ENCODE assay signal across 30 cellular contexts in genomic region chr2:21022792-21023367, GRCh38. TPM values are rescaled to one million over a fixed set of nuclear protein-coding genes. Genes with fewer than 3 reads are reported as not detected.
"Had no signal": no experiment of that assay in that cellular context is flagged by ENCODE, and none has a peak within 500 bp of the region (broad histone marks: within the 10 kb centered on the region; RNA-seq: fewer than 3 reads in every experiment).

No MANE protein-coding gene starts in this region.

- H3K27ac ChIP-seq: colonic mucosa, coronary artery, dorsolateral prefrontal cortex, epithelial cell of prostate, esophagus muscularis mucosa, esophagus squamous epithelium, foreskin keratinocyte, gastrocnemius medialis, gastroesophageal sphincter, heart left ventricle, heart right ventricle had no signal

- H3K9me3 ChIP-seq: colonic mucosa, esophagus muscularis mucosa, esophagus squamous epithelium, gastrocnemius medialis, gastroesophageal sphincter, heart left ventricle, heart right ventricle had no signal

- H3K36me3 ChIP-seq: colonic mucosa, esophagus squamous epithelium, gastrocnemius medialis, gastroesophageal sphincter had no signal

- FAIRE-seq: colon, endometrium, endothelial cell of umbilical vein, frontal cortex had no signal

- ATAC-seq: effector memory CD8-positive, alpha-beta T cell; esophagus mucosa; foreskin keratinocyte; gastrocnemius medialis; gastroesophageal sphincter; heart left ventricle; heart right ventricle had no signal

- DNase-seq: colonic mucosa; cortex of kidney; dermis blood vessel endothelial cell; dorsolateral prefrontal cortex; effector CD4-positive, alpha-beta T cell; effector CD8-positive, alpha-beta T cell; effector memory CD4-positive, alpha-beta T cell; effector memory CD8-positive, alpha-beta T cell; endodermal cell; erythroblast; esophagus squamous epithelium; foreskin fibroblast; foreskin keratinocyte; foreskin melanocyte; gastrocnemius medialis; glutamatergic neuron; head of caudate nucleus; heart left ventricle; heart right ventricle had no signal

- H3K27me3 ChIP-seq: colonic mucosa, esophagus muscularis mucosa, esophagus squamous epithelium, gastrocnemius medialis, gastroesophageal sphincter, heart left ventricle, heart right ventricle had no signal

- H3K4me3 ChIP-seq: colonic mucosa, coronary artery, dorsolateral prefrontal cortex, esophagus muscularis mucosa, esophagus squamous epithelium, gastrocnemius medialis, gastroesophageal sphincter, heart left ventricle, heart right ventricle had no signal

- H3K4me1 ChIP-seq: colonic mucosa, esophagus squamous epithelium, foreskin keratinocyte, gastrocnemius medialis, heart left ventricle, heart right ventricle had no signal

RNA-seq across cellular contexts. Expression of gene APOB, which starts 21.0 kb away (rescaled TPM):
- total RNA-seq: epithelial cell of proximal tubule, foreskin keratinocyte had no signal
- polyA plus RNA-seq: fibroblast of lung, foreskin keratinocyte had no signal
